ENCODE assay signal across 24 cellular contexts in genomic region chr2:15595936-15596335, GRCh38.
"Had no signal": no experiment of that assay in that cellular context is flagged by ENCODE, and none has a peak within 500 bp of the region (broad histone marks: within the 10 kb centered on the region; RNA-seq: fewer than 3 reads in every experiment).

No MANE protein-coding gene starts in this region.

- H3K4me2 ChIP-seq: neural progenitor cell, smooth muscle cell had no signal

- H3K4me3 ChIP-seq: esophagus squamous epithelium, left ventricle myocardium inferior, lung, neural progenitor cell, psoas muscle, smooth muscle cell, thoracic aorta had no signal

- H3K9me3 Mint-ChIP-seq: activated CD4-positive, alpha-beta memory T cell treated with anti-CD3 and anti-CD28 coated beads for 36 hours; activated naive CD4-positive, alpha-beta T cell treated with anti-CD3 and anti-CD28 coated beads, Interleukin-2, amount 50 U/mL, for 24 hours; activated T-cell treated with anti-CD3 and anti-CD28 coated beads, Interleukin-2, amount 50 U/mL, for 4 hours; activated T-helper 17 cell treated with anti-CD3 and anti-CD28 coated beads, Interleukin-2, amount 50 U/mL, for 72 hours; neural progenitor cell had no signal

- H3K9ac ChIP-seq: neural progenitor cell, parathyroid adenoma had no signal

- H3K4me3 Mint-ChIP-seq: activated CD4-positive, alpha-beta memory T cell treated with anti-CD3 and anti-CD28 coated beads for 36 hours; activated naive CD4-positive, alpha-beta T cell treated with anti-CD3 and anti-CD28 coated beads, Interleukin-2, amount 50 U/mL, for 24 hours; activated T-cell treated with anti-CD3 and anti-CD28 coated beads, Interleukin-2, amount 50 U/mL, for 4 hours; activated T-helper 17 cell treated with anti-CD3 and anti-CD28 coated beads, Interleukin-2, amount 50 U/mL, for 72 hours; neural progenitor cell had no signal

- H3K27me3 ChIP-seq: esophagus squamous epithelium, neural progenitor cell had no signal

- H3K27ac Mint-ChIP-seq: activated CD4-positive, alpha-beta memory T cell treated with anti-CD3 and anti-CD28 coated beads for 36 hours; activated T-helper 17 cell treated with anti-CD3 and anti-CD28 coated beads, Interleukin-2, amount 50 U/mL, for 72 hours; neural progenitor cell had no signal

- H2AFZ ChIP-seq: neural progenitor cell, parathyroid adenoma had no signal

- H3K27me3 Mint-ChIP-seq: activated CD4-positive, alpha-beta memory T cell treated with anti-CD3 and anti-CD28 coated beads for 36 hours; activated naive CD4-positive, alpha-beta T cell treated with anti-CD3 and anti-CD28 coated beads, Interleukin-2, amount 50 U/mL, for 24 hours; activated T-helper 17 cell treated with anti-CD3 and anti-CD28 coated beads, Interleukin-2, amount 50 U/mL, for 72 hours had no signal

- ATAC-seq: activated T-cell treated with anti-CD3 and anti-CD28 coated beads, Interleukin-2, amount 50 U/mL, for 4 hours; activated T-helper 17 cell treated with anti-CD3 and anti-CD28 coated beads, Interleukin-2, amount 50 U/mL, for 72 hours; psoas muscle had no signal

- DNase-seq: activated CD4-positive, alpha-beta memory T cell treated with anti-CD3 and anti-CD28 coated beads for 36 hours; activated CD4-positive, alpha-beta T cell treated with anti-CD3 and anti-CD28 coated beads for 48 hours; activated CD8-positive, alpha-beta memory T cell treated with anti-CD3 and anti-CD28 coated beads, Interleukin-2, amount 50 U/mL, for 4 hours; activated T-cell treated with anti-CD3 and anti-CD28 coated beads, Interleukin-2, amount 50 U/mL, for 4 hours; anterior cingulate cortex; dermis blood vessel endothelial cell; effector CD4-positive, alpha-beta T cell; esophagus squamous epithelium; left ventricle myocardium inferior; occipital lobe; psoas muscle; stimulated activated CD4-positive, alpha-beta T cell treated with anti-CD3 and anti-CD28 coated beads, Interleukin-1b, Interleukin-23, amount 100 ng/mL, for 48 hours; stimulated activated CD4-positive, alpha-beta T cell treated with anti-CD3 and anti-CD28 coated beads, Interleukin-4, amount 100 ng/mL, for 4 hours; stimulated activated CD8-positive, alpha-beta memory T cell treated with anti-CD3 and anti-CD28 coated beads, Interleukin-4, amount 100 ng/mL, for 48 hours; stimulated activated naive CD4-positive, alpha-beta T cell; T-helper 1 cell; trophoblast cell had no signal

- H3K9me3 ChIP-seq: esophagus squamous epithelium, left ventricle myocardium inferior, psoas muscle, thoracic aorta had no signal

- H3K4me1 ChIP-seq: parathyroid adenoma had no signal
